In the genomic region with DNA sequence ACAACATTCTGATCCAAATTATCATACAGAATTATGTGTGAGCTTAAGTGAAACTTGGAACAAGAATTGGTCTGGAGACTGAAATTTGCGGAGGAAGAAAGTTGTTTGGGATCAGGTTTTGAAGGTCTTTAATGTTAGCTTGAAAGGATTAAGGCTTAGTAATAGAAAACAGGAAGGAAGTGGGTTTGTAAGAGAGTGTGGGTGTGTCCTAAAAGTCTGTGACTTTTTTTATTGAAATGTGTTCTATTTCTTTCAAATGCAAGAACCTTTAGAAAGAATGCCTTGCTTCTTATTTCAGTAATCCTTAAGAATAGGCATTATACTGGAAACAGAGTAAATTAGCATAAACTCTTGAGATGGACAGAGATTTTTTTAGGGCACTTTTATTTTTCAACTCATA, we compare ENCODE assay signal across 19 cellular contexts.
"Had no signal": no experiment of that assay in that cellular context is flagged by ENCODE, and none has a peak within 500 bp of the region (broad histone marks: within the 10 kb centered on the region; RNA-seq: fewer than 3 reads in every experiment).

No MANE protein-coding gene starts in this region.

- H3K4me3 ChIP-seq: adrenal gland, hepatocyte, lower lobe of right lung, upper lobe of left lung had no signal

- H3K36me3 ChIP-seq: adrenal gland, lower lobe of right lung, neutrophil, upper lobe of left lung had no signal

- H3K27ac Mint-ChIP-seq: activated CD4-positive, alpha-beta T cell treated with anti-CD3 and anti-CD28 coated beads, Interleukin-2, amount 10 ng/mL, durations not matched to agents 24 days and 14 days; activated naive CD4-positive, alpha-beta T cell treated with anti-CD3 and anti-CD28 coated beads, Interleukin-2, amount 10 ng/mL, durations not matched to agents 7 days and 5 days; effector memory CD8-positive, alpha-beta T cell; naive B cell; stimulated activated naive CD8-positive, alpha-beta T cell treated with anti-CD3 and anti-CD28 coated beads, Interleukin-15, Interleukin-2, amounts not matched to agents 100 ng/mL and 50 ng/mL, for 24 hours had no signal

- DNase-seq: activated CD4-positive, alpha-beta T cell treated with anti-CD3 and anti-CD28 coated beads, Interleukin-2, amount 10 ng/mL, durations not matched to agents 24 days and 14 days; activated CD8-positive, alpha-beta memory T cell treated with anti-CD3 and anti-CD28 coated beads for 24 hours; activated naive CD4-positive, alpha-beta T cell treated with anti-CD3 and anti-CD28 coated beads, Interleukin-2, amount 10 ng/mL, durations not matched to agents 7 days and 5 days; adrenal gland; effector memory CD8-positive, alpha-beta T cell; left cardiac atrium; lower lobe of right lung; midbrain; naive B cell; retina; stimulated activated CD4-positive, alpha-beta T cell treated with anti-CD3 and anti-CD28 coated beads, Interleukin-15, amount 100 ng/mL, for 24 hours; stimulated activated CD4-positive, alpha-beta T cell treated with anti-CD3 and anti-CD28 coated beads, Interleukin-4, amount 100 ng/mL, for 24 hours; T-helper 9 cell; upper lobe of left lung had no signal

- H3K9me3 Mint-ChIP-seq: activated CD4-positive, alpha-beta T cell treated with anti-CD3 and anti-CD28 coated beads, Interleukin-2, amount 10 ng/mL, durations not matched to agents 24 days and 14 days had no signal

- H3K27me3 ChIP-seq: adrenal gland, hepatocyte, neutrophil, upper lobe of left lung had no signal

- H3K4me1 ChIP-seq: adrenal gland, lower lobe of right lung, upper lobe of left lung had no signal

- ATAC-seq: effector memory CD8-positive, alpha-beta T cell; left cardiac atrium; lower lobe of right lung had no signal

- H3K36me3 Mint-ChIP-seq: activated naive CD4-positive, alpha-beta T cell treated with anti-CD3 and anti-CD28 coated beads, Interleukin-2, amount 10 ng/mL, durations not matched to agents 7 days and 5 days; naive B cell had no signal

- H3K79me2 ChIP-seq: hepatocyte had no signal

- H3K4me2 ChIP-seq: hepatocyte had no signal

- H3K27ac ChIP-seq: adrenal gland, epithelial cell of prostate, hepatocyte, lower lobe of right lung, neutrophil, upper lobe of left lung had no signal

- H3K9me3 ChIP-seq: adrenal gland, lower lobe of right lung, neutrophil, upper lobe of left lung had no signal

- H3K4me1 Mint-ChIP-seq: central memory CD8-positive, alpha-beta T cell had no signal

- H3K4me3 Mint-ChIP-seq: activated CD4-positive, alpha-beta T cell treated with anti-CD3 and anti-CD28 coated beads, Interleukin-2, amount 10 ng/mL, durations not matched to agents 24 days and 14 days; activated naive CD4-positive, alpha-beta T cell treated with anti-CD3 and anti-CD28 coated beads, Interleukin-2, amount 10 ng/mL, durations not matched to agents 7 days and 5 days; central memory CD8-positive, alpha-beta T cell; effector memory CD8-positive, alpha-beta T cell; naive B cell; stimulated activated naive CD8-positive, alpha-beta T cell treated with anti-CD3 and anti-CD28 coated beads, Interleukin-15, Interleukin-2, amounts not matched to agents 100 ng/mL and 50 ng/mL, for 24 hours had no signal

- H3K27me3 Mint-ChIP-seq: activated CD4-positive, alpha-beta T cell treated with anti-CD3 and anti-CD28 coated beads, Interleukin-2, amount 10 ng/mL, durations not matched to agents 24 days and 14 days; activated naive CD4-positive, alpha-beta T cell treated with anti-CD3 and anti-CD28 coated beads, Interleukin-2, amount 10 ng/mL, durations not matched to agents 7 days and 5 days; central memory CD8-positive, alpha-beta T cell; effector memory CD8-positive, alpha-beta T cell; naive B cell; stimulated activated naive CD8-positive, alpha-beta T cell treated with anti-CD3 and anti-CD28 coated beads, Interleukin-15, Interleukin-2, amounts not matched to agents 100 ng/mL and 50 ng/mL, for 24 hours had no signal

- H2AFZ ChIP-seq: hepatocyte had no signal
